ENCODE assay signal across 1 cellular context in genomic region chr3:108486272-108486787, GRCh38.
TF ChIP-seq lines count a peak whose summit lies in the region.

No MANE protein-coding gene starts in this region.

TF ChIP-seq in SK-N-SH, 30 proteins besides CTCF, POLR2A, EP300 and RAD21 (continued from another document):
- TF ChIP-seq REST (IDR thresholded peaks at IDR 0.05; ENCODE audit: low read depth, low read length) (no peak), TAF1 (IDR thresholded peaks at IDR 0.05; ENCODE audit: borderline replicate concordance, low read depth, low read length) (no peak), EZH2phosphoT487 (IDR thresholded peaks at IDR 0.05; ENCODE audit: borderline replicate concordance, low read depth) (no peak), MAX (IDR thresholded peaks at IDR 0.05; ENCODE audit: low read depth) (no peak), PBX3 (IDR thresholded peaks at IDR 0.05) (no peak), MEF2A (IDR thresholded peaks at IDR 0.05; ENCODE audit: borderline replicate concordance, low read depth) (no peak), ELF1 (IDR thresholded peaks at IDR 0.05) (no peak), GABPA (IDR thresholded peaks at IDR 0.05; ENCODE audit: low read depth) (no peak), TCF12 (IDR thresholded peaks at IDR 0.05) (no peak), USF2 (IDR thresholded peaks at IDR 0.05; ENCODE audit: borderline replicate concordance, low read depth, low read length) (no peak), TEAD4 (IDR thresholded peaks at IDR 0.05; ENCODE audit: borderline replicate concordance, insufficient read depth) (no peak)
